8 cellular contexts compared by ENCODE assay signal in genomic region chr17:28725660-28726395, GRCh38. TPM values are rescaled to one million over a fixed set of nuclear protein-coding genes. Genes with fewer than 3 reads are reported as not detected.
DNase-seq lines count a peak whose midpoint lies in the region; ATAC-seq and TF ChIP-seq lines count a peak whose summit lies in the region.

A gene with protein sequence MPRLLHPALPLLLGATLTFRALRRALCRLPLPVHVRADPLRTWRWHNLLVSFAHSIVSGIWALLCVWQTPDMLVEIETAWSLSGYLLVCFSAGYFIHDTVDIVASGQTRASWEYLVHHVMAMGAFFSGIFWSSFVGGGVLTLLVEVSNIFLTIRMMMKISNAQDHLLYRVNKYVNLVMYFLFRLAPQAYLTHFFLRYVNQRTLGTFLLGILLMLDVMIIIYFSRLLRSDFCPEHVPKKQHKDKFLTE (minus strand): TSS chr17:28726233. CDS start chr17:28726097, 136 bp downstream.

- H3K4me3 ChIP-seq in A673 (ENCODE audit: low read depth, low read length, poor library complexity, severe bottlenecking) (peak within 1 kb of the TSS; percentile 59), adrenal gland (peak within 1 kb of the TSS; percentile 27 to 71 (median 43))

- CTCF ChIA-PET in A673 (lab: Charles Lee) = interaction anchor here (0.5 to 3.4 kb wide), 15 partner anchors 9 to 419 kb away, joined by 3 to 82 read pairs (median 10); no protein-coding TSS in a partner anchor

- BruUV-seq in A673 (replicated peaks; lab: Mats Ljungman, UMichigan) = no TSS peak

- TF ChIP-seq POLR2A in GM15510 (IDR thresholded peaks at IDR 0.05; ENCODE audit: borderline replicate concordance, extremely low read depth, insufficient read length) = peak; percentile 79
- peak in 1 of 2 donors; percentile 41 for TF ChIP-seq POLR2A in adrenal gland (IDR thresholded peaks at IDR 0.05)

- peak; percentile 53 for ATAC-seq in left ventricle myocardium superior

- H3K36me3 ChIP-seq in A673 (ENCODE audit: insufficient read depth, low read length, poor library complexity, severe bottlenecking) = peaks cover 43% of the 10 kb centered on the region
- peaks cover 0 to 39% of the 10 kb centered on the region in 2 donors for H3K36me3 ChIP-seq in adrenal gland (replicated peaks in 1 of 2)

- H3K9me3 ChIP-seq in A673 (ENCODE audit: low read depth, low read length, poor library complexity, severe bottlenecking) (no peaks in the 10 kb centered on the region), adrenal gland (replicated peaks in 1 of 3) (no peaks in the 10 kb centered on the region)

- WGBS in adrenal gland, 4 donors = 0 to 1% (median 1%) methylated on average over 3 to 66 of the region's 66 CpGs; no CpG with 5 or more reads in 1 of the 4 donors

- peak; percentile 80 for DNase-seq in A673 (ENCODE audit: low spot score)
- peak; percentile 75 for DNase-seq in M059J (ENCODE audit: low read depth)
- DNase-seq in SHP77 treated with DMSO at 0.1 percent for 48 hours (lab: John Stamatoyannopoulos, UW) = peak; percentile 93
- peak; percentile 67 to 82 (median 71) for DNase-seq in adrenal gland
- DNase-seq in left ventricle myocardium superior = peak; percentile 83
- peak; percentile 79 for DNase-seq in retina
- DNase-seq in globus pallidus (ENCODE audit: low spot score) = no peak

- no peaks in the 10 kb centered on the region for H3K27me3 ChIP-seq in A673 (replicated peaks; ENCODE audit: insufficient read depth, low read depth, low read length, poor library complexity)
- no peaks in the 10 kb centered on the region for H3K27me3 ChIP-seq in adrenal gland

- TF ChIP-seq CTCF in A673 (conservative IDR thresholded peaks at IDR 0.05; ENCODE audit: low read depth, low read length) (no peak), adrenal gland (IDR thresholded peaks at IDR 0.05) (no peak)

- intact Hi-C loops in A673 (cut with micrococcal nuclease; ENCODE audit: unreplicated experiment) = loop anchor here (2.0 to 5.0 kb wide), 4 partner anchors 25 to 391 kb away; partner anchors contain the start of gene FLOT2
- intact Hi-C loops in adrenal gland (cut with DNase I) = no loop called here
- intact Hi-C loops in left ventricle myocardium superior (cut with micrococcal nuclease) = no loop called here

- peaks cover 48% of the 10 kb centered on the region for H3K4me1 ChIP-seq in A673 (ENCODE audit: insufficient read depth, low read length, poor library complexity, severe bottlenecking)
- peaks cover 20 to 51% of the 10 kb centered on the region in 2 donors for H3K4me1 ChIP-seq in adrenal gland (replicated peaks in 1 of 2)

- H3K27ac ChIP-seq in A673 (ENCODE audit: low read depth, low read length, poor library complexity, severe bottlenecking) (peak within 1 kb of the TSS; percentile 79), adrenal gland (peak within 1 kb of the TSS; percentile 51 to 92 (median 75))

- POLR2A ChIA-PET in A673 (lab: Charles Lee; ENCODE audit: low non-redundant PET) = interaction anchor here (0.6 to 0.7 kb wide), 2 partner anchors 35 to 198 kb away, joined by 3 read pairs; no protein-coding TSS in a partner anchor

RNA-seq across cellular contexts. Expression of the gene that starts here (rescaled TPM):
- total RNA-seq in A673 (2021) = 3.8 and 7.8 TPM in 2 replicates
- total RNA-seq in M059J (2014; rRNA removed; shearing (Covaris generic)) = 9.4 and 11.2 TPM in 2 replicates
- 10 to 100 TPM in 1 of 8 donors, 1 to 10 TPM in 6, under 1 TPM in 1; 0.52 to 12.6 (median 5.2) TPM for total RNA-seq in adrenal gland
- 10 to 100 TPM in 1 of 3 donors, 1 to 10 TPM in 2; 3.9 to 18.8 (median 6.8) TPM for polyA plus RNA-seq in adrenal gland
- total RNA-seq in left ventricle myocardium superior = 2.6 TPM
